Comparison of ENCODE assay signal across 8 cellular contexts in the genomic region with DNA sequence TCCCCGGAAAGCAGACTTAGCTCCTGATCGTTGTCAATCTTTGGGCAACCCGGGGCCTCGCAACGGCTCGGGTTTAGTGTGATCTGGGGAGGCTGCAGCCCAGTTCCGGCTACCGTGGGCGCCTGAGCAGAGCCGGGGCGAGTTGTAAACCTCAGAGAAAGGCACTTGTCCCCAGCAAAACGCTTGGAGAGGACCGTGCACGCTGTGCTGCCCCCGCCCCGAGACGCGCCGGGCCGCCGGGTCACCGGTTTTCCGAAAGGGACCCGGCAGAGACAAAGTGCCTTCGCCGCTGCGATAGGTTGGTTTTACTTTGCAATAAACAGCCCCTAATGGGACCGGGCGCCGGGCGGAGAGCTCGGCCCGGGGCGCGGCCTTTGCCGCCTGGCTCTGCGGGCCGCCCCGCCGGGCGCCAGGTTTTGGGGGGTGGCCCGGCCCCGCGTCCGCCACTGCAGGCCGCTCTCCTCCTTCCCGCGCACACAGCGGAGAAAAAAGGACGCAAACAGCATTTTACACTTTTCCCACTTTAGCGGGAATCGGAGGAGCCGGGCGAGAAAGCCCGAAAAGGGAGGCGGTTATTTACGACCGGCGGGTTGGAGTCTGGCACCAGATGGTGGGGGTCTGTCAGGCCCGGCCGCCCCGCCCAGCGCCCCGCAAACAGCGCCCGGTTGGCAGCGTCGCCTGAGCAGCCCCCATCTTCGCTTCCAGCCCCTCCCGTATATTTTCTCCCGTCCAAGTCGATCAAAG.
DNase-seq lines count a peak whose midpoint lies in the region; ATAC-seq and TF ChIP-seq lines count a peak whose summit lies in the region.

No MANE protein-coding gene starts in this region.

- intact Hi-C loops in left ventricle myocardium inferior (cut with micrococcal nuclease): loop anchor here (5.0 kb wide), 1 partner anchor 628 kb away; no protein-coding TSS in a partner anchor

- H3K4me1 ChIP-seq in left ventricle myocardium inferior: peaks cover 16% of the 10 kb centered on the region

- TF ChIP-seq CTCF in AG04450 (IDR thresholded peaks at IDR 0.05; ENCODE audit: low read depth, low read length) (no peak), left ventricle myocardium inferior (IDR thresholded peaks at IDR 0.05; ENCODE audit: borderline replicate concordance) (no peak)

- H3K9me3 ChIP-seq in AG04450 (ENCODE audit: control insufficient read depth, insufficient read depth, low read length): peaks cover 5% of the 10 kb centered on the region; the same call in 1 of the 2 replicates
- H3K9me3 ChIP-seq in left ventricle myocardium inferior (replicated peaks): no peaks in the 10 kb centered on the region

- DNase-seq in AG04450 (ENCODE audit: low read depth, low spot score) (no peak), GM19240 (ENCODE audit: insufficient read length, low spot score) (peak; percentile 43), activated T-cell treated with anti-CD3 and anti-CD28 coated beads for 24 hours (ENCODE audit: low read depth) (peak; percentile 9), left ventricle myocardium inferior (peak; percentile 12), RKO (ENCODE audit: low spot score) (no peak), NCI-H345 treated with DMSO at 0.1 percent for 48 hours (lab: John Stamatoyannopoulos, UW; ENCODE audit: unreplicated experiment) (no peak)

- H3K27ac ChIP-seq in AG04450 (ENCODE audit: low read depth, low read length) (no peak overlapping the region), left ventricle myocardium inferior (replicated peaks) (no peak overlapping the region), skin epidermis (peak overlapping the region in 20 of 21 experiments; percentile 3 to 87 (median 80))

- H3K4me3 ChIP-seq in AG04450 (ENCODE audit: low read depth, low read length) (peak overlapping the region; percentile 44), left ventricle myocardium inferior (peak overlapping the region; percentile 62), skin epidermis (peak overlapping the region; percentile 20 to 41 (median 35))

- POLR2A ChIA-PET in AG04450 (lab: Yijun Ruan, JAX): no interaction called here

- H3K36me3 ChIP-seq in left ventricle myocardium inferior: no peaks in the 10 kb centered on the region

- CTCF ChIA-PET in AG04450 (lab: Charles Lee): interaction anchor here (0.6 to 4.3 kb wide), 3 partner anchors 11 to 640 kb away, joined by 3 to 61 read pairs (median 3); no protein-coding TSS in a partner anchor

- peaks cover 50% of the 10 kb centered on the region for H3K27me3 ChIP-seq in AG04450 (ENCODE audit: control insufficient read depth, insufficient read depth, low read length)
- H3K27me3 ChIP-seq in left ventricle myocardium inferior (ENCODE audit: low read depth): peaks cover 100% of the 10 kb centered on the region

- peak; percentile 48 for ATAC-seq in HG03442 (IDR thresholded peaks at IDR 0.05; ENCODE audit: unreplicated experiment)

Comparison
In these comparisons a context has a peak if more than half of its experiments do, and no peak if none do; other contexts are left out.
1. DNase-seq: peak in GM19240 (single experiment), activated T-cell treated with anti-CD3 and anti-CD28 coated beads for 24 hours (single experiment) and left ventricle myocardium inferior (single experiment); none in AG04450 (single experiment), RKO (single experiment) and NCI-H345 treated with DMSO at 0.1 percent for 48 hours (single experiment).
2. H3K27ac ChIP-seq: peak in skin epidermis (20 of 21); none in AG04450 (single experiment) and left ventricle myocardium inferior (single experiment).
3. Peak in every context shown above with its lines, with median percentiles within 50 percentile points of each other: H3K4me3 ChIP-seq.